Comparison of ENCODE assay signal across 8 cellular contexts in the genomic region with DNA sequence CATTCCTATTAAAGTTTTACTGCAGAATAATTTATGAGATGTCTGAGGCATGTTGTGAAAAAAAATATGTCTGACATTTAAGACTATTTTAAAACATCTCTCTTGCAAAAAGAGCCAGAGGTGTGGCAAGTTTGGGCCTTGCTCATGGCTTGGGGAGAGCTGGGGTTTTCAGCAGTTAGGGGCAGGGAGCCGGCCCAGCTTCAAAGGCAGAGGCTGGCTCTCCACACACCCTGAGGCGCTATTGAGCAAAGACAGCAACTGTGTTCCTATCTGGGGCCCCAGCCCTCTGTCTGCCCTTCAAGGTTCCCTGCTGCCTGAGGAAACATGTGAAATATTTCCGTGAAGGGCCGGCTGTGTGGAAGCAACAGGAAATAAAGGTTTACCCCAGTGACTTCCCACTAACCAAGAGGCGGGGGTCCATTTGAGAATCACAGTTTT.
DNase-seq lines count a peak whose midpoint lies in the region; ATAC-seq and TF ChIP-seq lines count a peak whose summit lies in the region.

No MANE protein-coding gene starts in this region.

- intact Hi-C loops in esophagus squamous epithelium (cut with DNase I): no loop called here

- H2BK12ac ChIP-seq in neuronal stem cell (ENCODE audit: low read length): no peak overlapping the region

- no peaks in the 10 kb centered on the region for H3K79me2 ChIP-seq in MM.1S (ENCODE audit: low read length)

- no peaks in the 10 kb centered on the region for H3K79me1 ChIP-seq in neuronal stem cell (ENCODE audit: low read depth, low read length)

- no peak overlapping the region for H3K4ac ChIP-seq in neuronal stem cell (ENCODE audit: low read length)

- no peak for TF ChIP-seq POLR2A in esophagus squamous epithelium (IDR thresholded peaks at IDR 0.05)

- no peak overlapping the region for H2BK5ac ChIP-seq in neuronal stem cell (ENCODE audit: low read length)

- H2AFZ ChIP-seq in neuronal stem cell (ENCODE audit: low read length) (peak overlapping the region; percentile 81), MM.1S (ENCODE audit: low read length) (no peak overlapping the region)

- H3K9me2 ChIP-seq in MM.1S (replicated peaks; ENCODE audit: insufficient read depth, low read length): no peaks in the 10 kb centered on the region

- H4K8ac ChIP-seq in neuronal stem cell (ENCODE audit: low read depth, low read length): no peak overlapping the region

- no peak overlapping the region for H2BK15ac ChIP-seq in neuronal stem cell (ENCODE audit: low read length)

- H3K4me1 ChIP-seq in esophagus squamous epithelium (peaks cover 0 to 23% (median 7%) of the 10 kb centered on the region in 3 donors), neuronal stem cell (ENCODE audit: control insufficient read depth in 2 of 2, insufficient read depth in 1 of 2, low read depth in 1 of 2, low read length in 2 of 2) (peaks cover 3 to 7% of the 10 kb centered on the region in 2 donors), MM.1S (ENCODE audit: low read length) (no peaks in the 10 kb centered on the region)

- no peaks in the 10 kb centered on the region for H3K27me3 ChIP-seq in esophagus squamous epithelium
- no peaks in the 10 kb centered on the region for H3K27me3 ChIP-seq in neuronal stem cell (ENCODE audit: control insufficient read depth in 3 of 3, insufficient read depth in 3 of 3, low read depth in 1 of 3, low read length in 3 of 3)
- no peaks in the 10 kb centered on the region for H3K27me3 ChIP-seq in MM.1S (replicated peaks; ENCODE audit: insufficient read depth, low read length)

- H3K27ac ChIP-seq in esophagus squamous epithelium (peak overlapping the region in 3 of 4 donors; percentile 64 to 86 (median 77)), neuronal stem cell (replicated peaks; ENCODE audit: low read length) (no peak overlapping the region), MM.1S (ENCODE audit: low read length) (no peak overlapping the region)

- H3K36me3 ChIP-seq in esophagus squamous epithelium: no peaks in the 10 kb centered on the region
- no peaks in the 10 kb centered on the region for H3K36me3 ChIP-seq in neuronal stem cell (replicated peaks in 1 of 2; ENCODE audit: control insufficient read depth in 2 of 2, insufficient read depth in 2 of 2, low read length in 2 of 2)
- H3K36me3 ChIP-seq in MM.1S (replicated peaks; ENCODE audit: insufficient read depth, low read length): no peaks in the 10 kb centered on the region

- TF ChIP-seq CTCF in esophagus squamous epithelium (IDR thresholded peaks at IDR 0.05) (peak in 1 of 6 experiments; percentile 8), MM.1S (IDR thresholded peaks at IDR 0.05; ENCODE audit: low read length) (no peak)

- no peak overlapping the region for H3K9ac ChIP-seq in neuronal stem cell (ENCODE audit: low read depth, low read length, poor library complexity)
- no peak overlapping the region for H3K9ac ChIP-seq in MM.1S (ENCODE audit: low read length)

- DNase-seq in GDM1 (lab: John Stamatoyannopoulos, UW): peak; percentile 40
- peak; percentile 80 for DNase-seq in RPMI7951 (ENCODE audit: low read depth)
- DNase-seq in esophagus squamous epithelium (lab: John Stamatoyannopoulos, UW): no peak
- DNase-seq in neuronal stem cell (ENCODE audit: low spot score): no peak
- no peak for DNase-seq in NK-92 (lab: John Stamatoyannopoulos, UW; ENCODE audit: unreplicated experiment)
- no peak for DNase-seq in MM.1S
- no peak for DNase-seq in NCI-H2107 treated with DMSO at 0.1 percent for 48 hours (lab: John Stamatoyannopoulos, UW; ENCODE audit: unreplicated experiment)

- no peak overlapping the region for H3K18ac ChIP-seq in neuronal stem cell (ENCODE audit: low read length)

- no peak overlapping the region for H3K4me2 ChIP-seq in neuronal stem cell (ENCODE audit: insufficient read depth, low read length, poor library complexity, severe bottlenecking)
- H3K4me2 ChIP-seq in MM.1S (ENCODE audit: low read depth, low read length): no peak overlapping the region

- H4K20me1 ChIP-seq in MM.1S (ENCODE audit: insufficient read depth, low read length): no peaks in the 10 kb centered on the region

- ATAC-seq in GM21619 (IDR thresholded peaks at IDR 0.05; ENCODE audit: unreplicated experiment): no peak

- H3K4me3 ChIP-seq in esophagus squamous epithelium: no peak overlapping the region
- H3K4me3 ChIP-seq in neuronal stem cell (ENCODE audit: low read length in 2 of 2): no peak overlapping the region
- no peak overlapping the region for H3K4me3 ChIP-seq in MM.1S (ENCODE audit: low read length)

- H4K91ac ChIP-seq in neuronal stem cell (ENCODE audit: low read depth, low read length, poor library complexity): no peak overlapping the region

- WGBS in esophagus squamous epithelium, 2 donors: 12 to 15% methylated on average over 5 of the region's 5 CpGs
- WGBS in neuronal stem cell (ENCODE audit: extremely low coverage in 2 of 2, insufficient read length in 2 of 2, insufficient replicate concordance in 1 of 2), 2 donors: no CpG with 5 or more reads among the region's 5 CpGs

- no peaks in the 10 kb centered on the region for H3K9me3 ChIP-seq in esophagus squamous epithelium
- no peaks in the 10 kb centered on the region for H3K9me3 ChIP-seq in neuronal stem cell (replicated peaks in 1 of 2; ENCODE audit: control insufficient read depth in 2 of 2, insufficient read depth in 1 of 2, low read depth in 1 of 2, low read length in 2 of 2)
- H3K9me3 ChIP-seq in MM.1S (replicated peaks; ENCODE audit: insufficient read depth, low read length): no peaks in the 10 kb centered on the region

- no peak overlapping the region for H2BK120ac ChIP-seq in neuronal stem cell (ENCODE audit: low read depth, low read length)

- H2AK5ac ChIP-seq in neuronal stem cell (ENCODE audit: low read depth, low read length): no peak overlapping the region

- H3K14ac ChIP-seq in neuronal stem cell (ENCODE audit: low read length): no peak overlapping the region

- no peak overlapping the region for H3K23ac ChIP-seq in neuronal stem cell (ENCODE audit: low read depth, low read length, poor library complexity)

- H3F3A ChIP-seq in MM.1S (ENCODE audit: insufficient read depth, low read length): no peaks in the 10 kb centered on the region

Comparison
In these comparisons a context has a peak if more than half of its experiments do, and no peak if none do; other contexts are left out.
1. DNase-seq: peak in GDM1 (single experiment) and RPMI7951 (single experiment); none in esophagus squamous epithelium (single experiment), neuronal stem cell (single experiment), NK-92 (single experiment), MM.1S (single experiment) and NCI-H2107 treated with DMSO at 0.1 percent for 48 hours (single experiment).
2. H3K27ac ChIP-seq: peak in esophagus squamous epithelium (3 of 4); none in neuronal stem cell (single experiment) and MM.1S (single experiment).